In the genomic region with DNA sequence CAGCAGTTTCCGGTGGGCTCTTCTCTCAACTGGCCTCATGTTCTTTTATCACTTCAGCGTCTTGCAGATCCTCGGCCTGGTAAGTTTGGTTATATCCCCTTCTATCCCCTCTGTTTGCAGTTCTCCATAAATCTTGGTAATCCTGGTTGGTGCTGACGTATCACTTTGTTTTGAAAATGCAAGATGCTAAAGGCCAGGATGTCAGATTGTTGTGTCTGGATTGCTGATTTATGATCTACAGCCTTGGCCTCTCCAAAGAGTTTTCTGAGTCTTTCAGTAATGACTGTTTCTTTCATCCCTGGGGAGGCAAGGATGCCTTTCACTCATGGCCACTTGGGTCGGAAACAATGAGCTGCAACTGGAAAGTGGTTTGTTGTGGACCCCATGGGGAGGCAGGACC, we compare ENCODE assay signal across 20 cellular contexts.
DNase-seq lines count a peak whose midpoint lies in the region; ATAC-seq, FAIRE-seq and TF ChIP-seq lines count a peak whose summit lies in the region.
"Had no signal": no experiment of that assay in that cellular context is flagged by ENCODE, and none has a peak within 500 bp of the region (broad histone marks: within the 10 kb centered on the region; RNA-seq: fewer than 3 reads in every experiment).

No MANE protein-coding gene starts in this region.

- POLR2A ChIA-PET in IMR-90 (lab: Charles Lee; ENCODE audit: unreplicated experiment) (no interaction called here), GM12878 (lab: Charles Lee) (interaction anchor here (1.1 to 1.6 kb wide), 2 partner anchors 140 to 146 kb away, joined by 3 to 4 read pairs; a partner anchor contains a TSS)

- peaks cover 0 to 5% (median 0%) of the 10 kb centered on the region in 7 donors for H3K9me3 Mint-ChIP-seq in naive B cell
- H3K9me3 Mint-ChIP-seq: CD8-positive, alpha-beta memory T cell had no signal

- TF ChIP-seq EP300 in GM12878 (IDR thresholded peaks at IDR 0.05; ENCODE audit: borderline replicate concordance in 1 of 2, control insufficient read depth in 1 of 2, low read depth in 2 of 2, low read length in 2 of 2), result no peak

- H3K27ac ChIP-seq in DOHH2 (ENCODE audit: low read depth, low read length), result peak overlapping the region; percentile 24; the same call in 1 of the 2 replicates
- H3K27ac ChIP-seq in IMR-90 (ENCODE audit: insufficient read depth, low read length), result no peak overlapping the region
- peak overlapping the region; percentile 22; the same call in 1 of the 2 replicates for H3K27ac ChIP-seq in GM12878 (ENCODE audit: control insufficient read depth, insufficient read depth)

- H3K4me1 Mint-ChIP-seq in naive B cell, result peaks cover 21 to 31% (median 24%) of the 10 kb centered on the region in 3 donors

- no TSS peak for BruUV-seq in IMR-90 (replicated peaks; lab: Mats Ljungman, UMichigan)
- no TSS peak for BruUV-seq in GM12878 (replicated peaks; lab: Mats Ljungman, UMichigan)

- H3K9me2 ChIP-seq in DOHH2 (replicated peaks; ENCODE audit: control insufficient read depth, low read length), result no peaks in the 10 kb centered on the region

- H4K8ac ChIP-seq in IMR-90 (ENCODE audit: low read depth in 2 of 2, low read length in 2 of 2), result no peak overlapping the region

- no peak overlapping the region for H3K56ac ChIP-seq in IMR-90 (ENCODE audit: extremely low read depth, insufficient read depth, low read length)

- no peaks in the 10 kb centered on the region for H3K36me3 ChIP-seq in DOHH2 (ENCODE audit: control insufficient read depth, low read length)
- 0 out of 2 replicates have a peak, but pooled peaks cover 4% of the 10 kb centered on the region for H3K36me3 ChIP-seq in IMR-90 (ENCODE audit: control insufficient read depth, insufficient read depth, low read length)
- no peaks in the 10 kb centered on the region; a peak in 2 of 4 replicates for H3K36me3 ChIP-seq in GM12878 (ENCODE audit: control insufficient read depth in 2 of 2, insufficient read depth in 2 of 2, low read length in 1 of 2)

- in situ Hi-C loops in IMR-90 (cut with MboI; ENCODE audit: low sequenced_read_pairs), result no loop called here
- in situ Hi-C loops in GM12878 (cut with MboI), result loop anchor here (25.0 kb wide), 1 partner anchor 516 kb away; no protein-coding TSS in a partner anchor

- H3K4me3 Mint-ChIP-seq in naive B cell, result peak overlapping the region in 3 of 8 donors; percentile 40 to 66 (median 63)
- H3K4me3 Mint-ChIP-seq: CD8-positive, alpha-beta memory T cell had no signal

- no CpG with 5 or more reads among the region's 5 CpGs for WGBS in IMR-90 (ENCODE audit: extremely low coverage in 2 of 2, insufficient read length in 1 of 2), 2 experiments
- WGBS in GM12878 (ENCODE audit: insufficient coverage, insufficient replicate concordance, low lambda C conversion rate, missing lambda C conversion rate), result 74% methylated on average over 5 of the region's 5 CpGs

- H3K4me1 ChIP-seq in DOHH2 (ENCODE audit: control insufficient read depth, low read length) (peaks cover 15% of the 10 kb centered on the region), IMR-90 (ENCODE audit: control insufficient read depth, insufficient read depth, low read length) (peaks cover 4% of the 10 kb centered on the region; the same call in 1 of the 2 replicates), GM12878 (ENCODE audit: control insufficient read depth, insufficient read depth, low read length) (peaks cover 10% of the 10 kb centered on the region)

- H3K23ac ChIP-seq in IMR-90 (ENCODE audit: low read depth, low read length), result no peak overlapping the region

- H3K9me1 ChIP-seq in IMR-90 (ENCODE audit: insufficient read depth, low read length), result peaks cover 11% of the 10 kb centered on the region; the same call in 1 of the 2 replicates

- no peak overlapping the region for H2BK5ac ChIP-seq in IMR-90 (ENCODE audit: low read depth, low read length, poor library complexity, severe bottlenecking)

- ATAC-seq in IMR-90 (ENCODE audit: low read depth), result no peak
- no peak for ATAC-seq in GM12878
- ATAC-seq in naive B cell (ENCODE audit: low read depth in 2 of 2), result no peak
- ATAC-seq in HG02884 (IDR thresholded peaks at IDR 0.05; ENCODE audit: unreplicated experiment), result no peak

- TF ChIP-seq POLR2A in IMR-90 (IDR thresholded peaks at IDR 0.05; ENCODE audit: low read depth, low read length), result no peak
- no peak for TF ChIP-seq POLR2A in GM12878 (IDR thresholded peaks at IDR 0.05; ENCODE audit: low read depth, low read length)

- H3K27me3 ChIP-seq in DOHH2 (ENCODE audit: control insufficient read depth, low read length) (no peaks in the 10 kb centered on the region), IMR-90 (ENCODE audit: control insufficient read depth, insufficient read depth, low read length) (no peaks in the 10 kb centered on the region; the same call in 1 of the 2 replicates), GM12878 (replicated peaks in 1 of 2; ENCODE audit: control insufficient read depth in 2 of 2, insufficient read depth in 2 of 2, low read length in 1 of 2) (no peaks in the 10 kb centered on the region)

- no peak overlapping the region for H2AK9ac ChIP-seq in IMR-90 (replicated peaks; ENCODE audit: low read depth, low read length, poor library complexity)

- H4K5ac ChIP-seq in IMR-90 (ENCODE audit: low read depth, low read length), result no peak overlapping the region

- H3K36me3 Mint-ChIP-seq in naive B cell, result no peaks in the 10 kb centered on the region

- H3K27me3 Mint-ChIP-seq in naive B cell, result no peaks in the 10 kb centered on the region

- H3K9me3 ChIP-seq in DOHH2 (ENCODE audit: control insufficient read depth, insufficient read depth, low read length) (no peaks in the 10 kb centered on the region), IMR-90 (ENCODE audit: control insufficient read depth, insufficient read depth, low read length) (no peaks in the 10 kb centered on the region; the same call in 1 of the 2 replicates), GM12878 (replicated peaks; ENCODE audit: control insufficient read depth, insufficient read depth, low read length) (no peaks in the 10 kb centered on the region)

- H3K14ac ChIP-seq in IMR-90 (replicated peaks; ENCODE audit: low read depth, low read length), result no peak overlapping the region

- no peak overlapping the region for H2AK5ac ChIP-seq in IMR-90 (ENCODE audit: low read depth, low read length)

- no peak overlapping the region for H3K4ac ChIP-seq in IMR-90 (ENCODE audit: low read depth, low read length)

- H2BK120ac ChIP-seq in IMR-90 (ENCODE audit: low read depth, low read length), result no peak overlapping the region

- CTCF ChIA-PET in IMR-90 (lab: Yijun Ruan, JAX) (no interaction called here), GM12878 (lab: Yijun Ruan, JAX) (interaction anchor here (1.4 to 23.7 kb wide), 6 partner anchors 8 to 239 kb away, joined by 3 to 792 read pairs (median 6); no protein-coding TSS in a partner anchor)

- no peak for TF ChIP-seq CTCF in DOHH2 (IDR thresholded peaks at IDR 0.05; ENCODE audit: low read depth, low read length, poor library complexity, severe bottlenecking)
- TF ChIP-seq CTCF in IMR-90 (conservative IDR thresholded peaks at IDR 0.05; ENCODE audit: low read depth, low read length), result no peak
- no peak for TF ChIP-seq CTCF in GM12878 (IDR thresholded peaks at IDR 0.05 in 2 of 3, conservative IDR thresholded peaks at IDR 0.05 in 1 of 3; ENCODE audit: control insufficient read depth in 2 of 3, extremely low read depth in 1 of 3, insufficient read depth in 1 of 3, low read depth in 3 of 3, low read length in 3 of 3)

- no peak overlapping the region for H3K18ac ChIP-seq in IMR-90 (ENCODE audit: low read depth, low read length)

- dilution Hi-C loops in IMR-90 (cut with HindIII; ENCODE audit: low sequenced_read_pairs, unreplicated experiment), result no loop called here

- H4K20me1 ChIP-seq in DOHH2 (ENCODE audit: control insufficient read depth, insufficient read depth, low read depth, low read length) (no peaks in the 10 kb centered on the region), IMR-90 (ENCODE audit: insufficient read depth, low read length) (0 out of 2 replicates have a peak, but pooled peaks cover 7% of the 10 kb centered on the region), GM12878 (ENCODE audit: control insufficient read depth, insufficient read depth) (no peaks in the 10 kb centered on the region)

- no peaks in the 10 kb centered on the region for H3K79me1 ChIP-seq in IMR-90 (ENCODE audit: low read depth in 1 of 2, low read length in 2 of 2)

- H3K4me2 ChIP-seq in DOHH2 (ENCODE audit: low read length), result no peak overlapping the region
- H3K4me2 ChIP-seq in IMR-90 (ENCODE audit: low read depth, low read length), result no peak overlapping the region
- H3K4me2 ChIP-seq in GM12878 (ENCODE audit: control insufficient read depth, insufficient read depth), result no peak overlapping the region

- intact Hi-C loops in IMR-90 (cut with micrococcal nuclease), result no loop called here
- intact Hi-C loops in GM12878 (cut with micrococcal nuclease; ENCODE audit: unreplicated experiment), result no loop called here

- no peak overlapping the region for H2AFZ ChIP-seq in IMR-90 (replicated peaks; ENCODE audit: low read length, poor library complexity)
- H2AFZ ChIP-seq in GM12878 (ENCODE audit: control insufficient read depth, low read depth, low read length), result no peak overlapping the region

- no peak for FAIRE-seq in GM12878 (lab: Jason Lieb, UNC)
- FAIRE-seq: H54 had no signal

- no peak overlapping the region for H3K4me3 ChIP-seq in DOHH2 (ENCODE audit: low read length)
- no peak overlapping the region for H3K4me3 ChIP-seq in IMR-90 (ENCODE audit: insufficient read depth, low read depth, low read length)
- no peak overlapping the region for H3K4me3 ChIP-seq in GM12878

- H3K9ac ChIP-seq in IMR-90 (ENCODE audit: low read depth, low read length) (no peak overlapping the region), GM12878 (ENCODE audit: control insufficient read depth, insufficient read depth, low read length) (no peak overlapping the region)

- no peak overlapping the region for H4K91ac ChIP-seq in IMR-90 (ENCODE audit: insufficient read depth, low read depth, low read length)

- no peak overlapping the region for H2BK15ac ChIP-seq in IMR-90 (ENCODE audit: low read depth, low read length)

- DNase-seq in IMR-90 (peak; percentile 19), GM12878 (ENCODE audit: low read depth, low spot score) (no peak), naive B cell (no peak), putamen (ENCODE audit: low spot score) (no peak), AG08396 (ENCODE audit: low spot score) (no peak)
- DNase-seq: Calu3; CD8-positive, alpha-beta memory T cell; DMS153; GDM1; NCI-H1417; NCI-H1694 treated with DMSO at 0.1 percent for 48 hours; NCI-H2081 treated with DMSO at 0.1 percent for 48 hours; NCI-H2171 treated with DMSO at 0.1 percent for 48 hours; NCI-H524 treated with DMSO at 0.1 percent for 48 hours; NCI-H82; OCI-M1; Right ventricle myocardium superior had no signal

- no peak for TF ChIP-seq RAD21 in IMR-90 (IDR thresholded peaks at IDR 0.05; ENCODE audit: low read length)
- no peak for TF ChIP-seq RAD21 in GM12878 (IDR thresholded peaks at IDR 0.05; ENCODE audit: insufficient read depth, low read depth, low read length)

- peak overlapping the region; percentile 31 to 97 (median 94) for H3K27ac Mint-ChIP-seq in naive B cell

- RAD21 ChIA-PET in GM12878 (lab: Charles Lee; ENCODE audit: unreplicated experiment), result interaction anchor here (1.0 to 1.5 kb wide), 6 partner anchors 13 to 243 kb away, joined by 3 to 6 read pairs (median 4); no protein-coding TSS in a partner anchor

- H2BK20ac ChIP-seq in IMR-90 (ENCODE audit: low read depth, low read length), result no peak overlapping the region

- SMC1A ChIA-PET in GM12878 (lab: Charles Lee; ENCODE audit: uncharacterized antibody, unreplicated experiment), result interaction anchor here (0.6 to 5.2 kb wide), 5 partner anchors 12 to 240 kb away, joined by 3 to 28 read pairs (median 5); no protein-coding TSS in a partner anchor

- no peaks in the 10 kb centered on the region for H3F3A ChIP-seq in DOHH2 (ENCODE audit: control insufficient read depth, insufficient read depth)

- H3K79me2 ChIP-seq in DOHH2 (ENCODE audit: control insufficient read depth, low read length) (no peaks in the 10 kb centered on the region), GM12878 (ENCODE audit: control insufficient read depth, insufficient read depth, low read length) (no peaks in the 10 kb centered on the region)
